ENCODE assay signal across 23 cellular contexts in genomic region chr12:9784326-9784725, GRCh38. TPM values are rescaled to one million over a fixed set of nuclear protein-coding genes. Genes with fewer than 3 reads are reported as not detected.
DNase-seq lines count a peak whose midpoint lies in the region; ATAC-seq and TF ChIP-seq lines count a peak whose summit lies in the region.
"Had no signal": no experiment of that assay in that cellular context is flagged by ENCODE, and none has a peak within 500 bp of the region (broad histone marks: within the 10 kb centered on the region; RNA-seq: fewer than 3 reads in every experiment).

No MANE protein-coding gene starts in this region.

- no peaks in the 10 kb centered on the region for H3K27me3 ChIP-seq in HUES48 (ENCODE audit: control insufficient read depth, insufficient read depth, low read length)
- no peaks in the 10 kb centered on the region for H3K27me3 ChIP-seq in iPS-20b (ENCODE audit: insufficient read depth, low read length)

- peaks cover under 1% of the 10 kb centered on the region; the same call in 1 of the 2 replicates for H3K9me3 ChIP-seq in HUES48 (ENCODE audit: control insufficient read depth, insufficient read depth, low read length)
- no peaks in the 10 kb centered on the region for H3K9me3 ChIP-seq in iPS-20b (ENCODE audit: insufficient read depth, low read depth, low read length)
- H3K9me3 ChIP-seq: A549, Caco-2 had no signal

- peaks cover 58% of the 10 kb centered on the region for H3K4me1 Mint-ChIP-seq in WTC11

- H3K4me3 Mint-ChIP-seq in WTC11: peak overlapping the region; percentile 16
- H3K4me3 Mint-ChIP-seq: CD4-positive, alpha-beta T cell; IgD-negative memory B cell had no signal

- peak overlapping the region; percentile 67 for H3K27ac ChIP-seq in HUES48 (ENCODE audit: low read depth, low read length)
- peak overlapping the region; percentile 70 for H3K27ac ChIP-seq in iPS-20b (ENCODE audit: low read length)
- H3K27ac ChIP-seq: 22Rv1, A549, C4-2B had no signal

- H3K9ac ChIP-seq in HUES48 (ENCODE audit: low read depth, low read length) (no peak overlapping the region), iPS-20b (ENCODE audit: low read depth, low read length) (no peak overlapping the region)

- peak overlapping the region; percentile 94 for H3K27ac Mint-ChIP-seq in WTC11
- H3K27ac Mint-ChIP-seq: CD4-positive, alpha-beta T cell; IgD-negative memory B cell had no signal

- ATAC-seq in WTC11: no peak
- ATAC-seq: A549, HepG2 had no signal

- no peaks in the 10 kb centered on the region for H3K27me3 Mint-ChIP-seq in WTC11 (ENCODE audit: low read depth)
- H3K27me3 Mint-ChIP-seq: CD4-positive, alpha-beta T cell had no signal

- TF ChIP-seq CTCF in WTC11 (IDR thresholded peaks at IDR 0.05): no peak

- peaks cover 25% of the 10 kb centered on the region for H3K9me3 Mint-ChIP-seq in WTC11

- peaks cover 9% of the 10 kb centered on the region for H3K36me3 Mint-ChIP-seq in WTC11
- H3K36me3 Mint-ChIP-seq: IgD-negative memory B cell had no signal

- peak overlapping the region; percentile 20 for H3K4me3 ChIP-seq in HUES48 (ENCODE audit: low read depth, low read length)
- peak overlapping the region; percentile 23; the same call in 1 of the 2 replicates for H3K4me3 ChIP-seq in iPS-20b (ENCODE audit: low read length)
- H3K4me3 ChIP-seq: A549 had no signal

- DNase-seq in ELF-1 (ENCODE audit: low read depth, low spot score) (peak; percentile 14), WTC11 (ENCODE audit: low spot score) (no peak), HK-2 (ENCODE audit: unreplicated experiment) (no peak), SKM-1 treated with dmso at 0.1 percent for 144 hours (lab: John Stamatoyannopoulos, UW; ENCODE audit: unreplicated experiment) (no peak), cerebellum (ENCODE audit: low spot score) (no peak)
- DNase-seq: AML-193; Caco-2; CD4-positive, alpha-beta T cell; DMS153; DMS79; GF-D8; GOT3; HCEC 1CT; Karpas-422 had no signal

- H3K36me3 ChIP-seq in HUES48 (ENCODE audit: control insufficient read depth, insufficient read depth, low read length) (no peaks in the 10 kb centered on the region), iPS-20b (ENCODE audit: insufficient read depth, low read depth, low read length) (no peaks in the 10 kb centered on the region)

- H3K4me1 ChIP-seq in HUES48 (ENCODE audit: control insufficient read depth, insufficient read depth, low read length) (peaks cover 54% of the 10 kb centered on the region), iPS-20b (ENCODE audit: insufficient read depth, low read length) (peaks cover 39% of the 10 kb centered on the region)
- H3K4me1 ChIP-seq: A549, Caco-2 had no signal

- CTCF ChIA-PET in WTC11 (lab: Charles Lee): interaction anchor here (1.6 to 2.2 kb wide), 2 partner anchors 13 to 41 kb away, joined by 5 to 8 read pairs; no protein-coding TSS in a partner anchor

- POLR2A ChIA-PET in WTC11 (lab: Charles Lee): no interaction called here

TF ChIP-seq in WTC11, 78 proteins besides CTCF, POLR2A, EP300 and RAD21:
- TF ChIP-seq AFF4 (CRISPR knock-in tag; IDR thresholded peaks at IDR 0.05; ENCODE audit: borderline replicate concordance): no peak
- TF ChIP-seq JAZF1 (CRISPR knock-in tag; IDR thresholded peaks at IDR 0.05): no peak
- no peak for TF ChIP-seq OVOL2 (CRISPR knock-in tag; IDR thresholded peaks at IDR 0.05; ENCODE audit: borderline replicate concordance)
- TF ChIP-seq ATF2 (CRISPR knock-in tag; IDR thresholded peaks at IDR 0.05; ENCODE audit: borderline replicate concordance, low read depth): no peak
- no peak for TF ChIP-seq PRRX2 (CRISPR knock-in tag; IDR thresholded peaks at IDR 0.05)
- no peak for TF ChIP-seq ZNF317 (CRISPR knock-in tag; IDR thresholded peaks at IDR 0.05; ENCODE audit: borderline replicate concordance, low read depth)

RNA-seq across cellular contexts. Expression of gene CD69, which starts 23.6 kb away (rescaled TPM):
- total RNA-seq in WTC11 (2021): 0.34 to 0.60 TPM (median 0.42 TPM) in 3 replicates
- 0.64 TPM for total RNA-seq in cerebellum
- total RNA-seq: Caco-2, HepG2, HT-29 had no signal

RNA-seq across cellular contexts. Expression of gene KLRF1, which starts 43.0 kb away (rescaled TPM):
- total RNA-seq in WTC11 (2021) (not detected in 3 replicates), cerebellum (not detected)
- total RNA-seq: Caco-2, Daoy, HepG2, HT-29 had no signal

RNA-seq across cellular contexts. Expression of gene CLECL1, which starts 51.4 kb away (rescaled TPM):
- total RNA-seq in WTC11 (2021) (not detected in 3 replicates), cerebellum (not detected)
- total RNA-seq: Caco-2, Daoy, HepG2, HT-29 had no signal
